12 cellular contexts compared by ENCODE assay signal in the genomic region with DNA sequence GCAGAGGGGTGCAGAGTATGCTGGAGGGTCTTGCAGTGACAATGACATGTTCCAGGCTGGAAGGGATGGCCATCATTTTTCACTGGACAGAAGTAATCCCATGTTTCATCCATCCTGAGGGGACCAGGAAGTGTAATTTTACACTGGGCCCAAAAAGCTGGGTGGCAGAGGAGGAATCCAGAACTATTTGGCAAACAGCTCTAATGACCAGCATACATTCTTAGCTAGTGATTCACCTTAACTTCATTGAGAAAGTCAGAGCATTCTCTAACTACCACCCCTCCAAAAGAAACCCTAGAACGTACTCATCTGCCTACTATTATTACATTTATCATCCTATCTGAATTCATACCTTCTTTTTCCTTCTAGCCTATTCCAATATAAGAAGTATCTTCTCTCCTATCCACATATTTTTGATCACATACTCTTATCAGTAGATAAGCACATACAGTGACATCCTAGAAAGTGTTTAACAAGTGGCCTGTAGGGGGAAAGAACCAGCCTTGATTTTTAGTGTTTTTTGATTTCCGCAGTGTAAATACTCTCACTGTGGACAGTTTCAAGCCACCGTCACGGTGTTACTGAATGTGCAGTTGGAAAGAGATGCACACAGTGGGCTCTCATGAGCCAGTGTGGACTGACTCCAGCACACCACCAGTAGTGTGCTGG.
DNase-seq lines count a peak whose midpoint lies in the region; TF ChIP-seq lines count a peak whose summit lies in the region.
"Had no signal": no experiment of that assay in that cellular context is flagged by ENCODE, and none has a peak within 500 bp of the region (broad histone marks: within the 10 kb centered on the region; RNA-seq: fewer than 3 reads in every experiment).

No MANE protein-coding gene starts in this region.

- peaks cover 8% of the 10 kb centered on the region; the same call in 1 of the 2 replicates for H3K36me3 ChIP-seq in SJSA1

- H3K4me3 ChIP-seq in SJSA1, result no peak overlapping the region
- H3K4me3 ChIP-seq in fibroblast of mammary gland (ENCODE audit: control insufficient read depth, low read depth, low read length), result no peak overlapping the region
- H3K4me3 ChIP-seq in skeletal muscle cell (ENCODE audit: low read depth, low read length), result no peak overlapping the region
- H3K4me3 ChIP-seq: tibial artery had no signal

- TF ChIP-seq CTCF in fibroblast of mammary gland (conservative IDR thresholded peaks at IDR 0.05; ENCODE audit: control insufficient read depth, insufficient read depth, low read depth, low read length), result peak; percentile 26

- no peaks in the 10 kb centered on the region for H3K36me3 Mint-ChIP-seq in activated T-helper 2 cell treated with anti-CD3 and anti-CD28 coated beads, Interferon-gamma antibody, Interleukin-2, Interleukin-4, amounts not matched to agents 10 μg/mL and 5 μg/mL and 100 μg/mL, durations not matched to agents 14 hours and 24 hours and 36 hours (ENCODE audit: low read depth)

- H3K4me3 Mint-ChIP-seq in activated T-helper 2 cell treated with anti-CD3 and anti-CD28 coated beads, Interferon-gamma antibody, Interleukin-2, Interleukin-4, amounts not matched to agents 10 μg/mL and 5 μg/mL and 100 μg/mL, durations not matched to agents 14 hours and 24 hours and 36 hours (ENCODE audit: low read depth), result no peak overlapping the region

- no peaks in the 10 kb centered on the region for H3K9me3 Mint-ChIP-seq in activated T-helper 2 cell treated with anti-CD3 and anti-CD28 coated beads, Interferon-gamma antibody, Interleukin-2, Interleukin-4, amounts not matched to agents 10 μg/mL and 5 μg/mL and 100 μg/mL, durations not matched to agents 14 hours and 24 hours and 36 hours

- H3K27ac Mint-ChIP-seq in activated T-helper 2 cell treated with anti-CD3 and anti-CD28 coated beads, Interferon-gamma antibody, Interleukin-2, Interleukin-4, amounts not matched to agents 10 μg/mL and 5 μg/mL and 100 μg/mL, durations not matched to agents 14 hours and 24 hours and 36 hours, result no peak overlapping the region
- H3K27ac Mint-ChIP-seq: progenitor cell of endocrine pancreas had no signal

- no peaks in the 10 kb centered on the region for H3K27me3 ChIP-seq in SJSA1 (replicated peaks)
- H3K27me3 ChIP-seq: tibial artery had no signal

- DNase-seq in GM03348 (ENCODE audit: low spot score), result peak; percentile 80
- peak; percentile 61 to 79 for DNase-seq in SJSA1 (ENCODE audit: low read depth in 1 of 2, low spot score in 2 of 2)
- DNase-seq in fibroblast of mammary gland (ENCODE audit: low read depth), result peak; percentile 77
- peak; percentile 63 for DNase-seq in skeletal muscle cell (ENCODE audit: low read depth)
- DNase-seq in midbrain (lab: John Stamatoyannopoulos, UW), result no peak
- DNase-seq in activated T-helper 2 cell treated with anti-CD3 and anti-CD28 coated beads, Interferon-gamma antibody, Interleukin-2, Interleukin-4, amounts not matched to agents 10 μg/mL and 5 μg/mL and 100 μg/mL, durations not matched to agents 14 hours and 24 hours and 36 hours (ENCODE audit: low spot score), result no peak
- no peak for DNase-seq in NCI-H510A treated with DMSO at 0.1 percent for 48 hours (lab: John Stamatoyannopoulos, UW)
- no peak for DNase-seq in NCI-H82 treated with DMSO at 0.1 percent for 48 hours (lab: John Stamatoyannopoulos, UW; ENCODE audit: unreplicated experiment)
- DNase-seq: kidney, NCI-H1417, tibial artery had no signal

- peak overlapping the region; percentile 71 for H3K27ac ChIP-seq in SJSA1
- H3K27ac ChIP-seq: tibial artery had no signal

- H3K27me3 Mint-ChIP-seq in activated T-helper 2 cell treated with anti-CD3 and anti-CD28 coated beads, Interferon-gamma antibody, Interleukin-2, Interleukin-4, amounts not matched to agents 10 μg/mL and 5 μg/mL and 100 μg/mL, durations not matched to agents 14 hours and 24 hours and 36 hours (ENCODE audit: low read depth), result no peaks in the 10 kb centered on the region
- H3K27me3 Mint-ChIP-seq: progenitor cell of endocrine pancreas had no signal

- peaks cover 6% of the 10 kb centered on the region for H3K4me1 Mint-ChIP-seq in activated T-helper 2 cell treated with anti-CD3 and anti-CD28 coated beads, Interferon-gamma antibody, Interleukin-2, Interleukin-4, amounts not matched to agents 10 μg/mL and 5 μg/mL and 100 μg/mL, durations not matched to agents 14 hours and 24 hours and 36 hours (ENCODE audit: low read depth)

- H3K9me3 ChIP-seq in SJSA1 (replicated peaks), result no peaks in the 10 kb centered on the region
- H3K9me3 ChIP-seq: tibial artery had no signal

- peaks cover 46% of the 10 kb centered on the region for H3K4me1 ChIP-seq in SJSA1 (replicated peaks)

- intact Hi-C loops in activated T-helper 2 cell treated with anti-CD3 and anti-CD28 coated beads, Interferon-gamma antibody, Interleukin-2, Interleukin-4, amounts not matched to agents 10 μg/mL and 5 μg/mL and 100 μg/mL, durations not matched to agents 14 hours and 24 hours and 36 hours (cut with micrococcal nuclease), result no loop called here

Comparison
In these comparisons a context has a peak if more than half of its experiments do, and no peak if none do; other contexts are left out.
1. DNase-seq: peak in GM03348 (single experiment), SJSA1 (2 of 2), fibroblast of mammary gland (single experiment) and skeletal muscle cell (single experiment); none in midbrain (single experiment), activated T-helper 2 cell treated with anti-CD3 and anti-CD28 coated beads, Interferon-gamma antibody, Interleukin-2, Interleukin-4, amounts not matched to agents 10 μg/mL and 5 μg/mL and 100 μg/mL, durations not matched to agents 14 hours and 24 hours and 36 hours (single experiment), NCI-H510A treated with DMSO at 0.1 percent for 48 hours (single experiment) and NCI-H82 treated with DMSO at 0.1 percent for 48 hours (single experiment).